Comparison of ENCODE assay signal across 6 cellular contexts in genomic region chr11:574632-575323, GRCh38. TPM values are rescaled to one million over a fixed set of nuclear protein-coding genes. Genes with fewer than 3 reads are reported as not detected.
DNase-seq lines count a peak whose midpoint lies in the region; ATAC-seq and TF ChIP-seq lines count a peak whose summit lies in the region.

No MANE protein-coding gene starts in this region.

- intact Hi-C loops in Right ventricle myocardium inferior (cut with DNase I), result loop anchor here (5.0 kb wide), 1 partner anchor 38 kb away; no protein-coding TSS in a partner anchor
- intact Hi-C loops in cardiac septum (cut with DNase I), result loop anchor here (5.0 kb wide), 1 partner anchor 43 kb away; the partner anchor contains the start of gene IRF7
- intact Hi-C loops in vagina (cut with DNase I), result no loop called here

- TF ChIP-seq POLR2A in vagina (IDR thresholded peaks at IDR 0.05), result no peak

- H3K36me3 ChIP-seq in right atrium auricular region (no peaks in the 10 kb centered on the region), vagina (no peaks in the 10 kb centered on the region)

- H3K4me3 ChIP-seq in right atrium auricular region (peak overlapping the region; percentile 55 to 68), vagina (peak overlapping the region; percentile 64 to 80)

- H3K27me3 ChIP-seq in right atrium auricular region (no peaks in the 10 kb centered on the region), vagina (no peaks in the 10 kb centered on the region)

- ATAC-seq in Right ventricle myocardium inferior, result no peak
- no peak for ATAC-seq in GM18861 (IDR thresholded peaks at IDR 0.05; ENCODE audit: unreplicated experiment)

- TF ChIP-seq CTCF in right atrium auricular region (IDR thresholded peaks at IDR 0.05) (no peak), vagina (IDR thresholded peaks at IDR 0.05) (no peak)

- H3K9me3 ChIP-seq in right atrium auricular region, result no peaks in the 10 kb centered on the region
- no peaks in the 10 kb centered on the region for H3K9me3 ChIP-seq in vagina

- peak; percentile 48 for DNase-seq in Right ventricle myocardium inferior (ENCODE audit: missing footprints)
- DNase-seq in cardiac septum (ENCODE audit: low spot score), result no peak
- no peak for DNase-seq in right atrium auricular region (ENCODE audit: low spot score)
- no peak for DNase-seq in vagina (ENCODE audit: extremely low spot score in 2 of 2)
- no peak for DNase-seq in NCI-H345 treated with DMSO at 0.1 percent for 48 hours (lab: John Stamatoyannopoulos, UW; ENCODE audit: unreplicated experiment)

- H3K27ac ChIP-seq in right atrium auricular region, result peak overlapping the region in 1 of 2 donors; percentile 67
- peak overlapping the region; percentile 72 for H3K27ac ChIP-seq in vagina

- H3K4me1 ChIP-seq in right atrium auricular region (peaks cover 0 to 46% of the 10 kb centered on the region in 2 donors), vagina (peaks cover 46% of the 10 kb centered on the region)

RNA-seq across cellular contexts. Expression of gene PHRF1, which starts 1.5 kb away (rescaled TPM):
- total RNA-seq in Right ventricle myocardium inferior (16.6 TPM), cardiac septum (20.9 TPM), right atrium auricular region (10 to 100 TPM; 12.4 to 14.2 TPM), vagina (26.0 TPM)

RNA-seq across cellular contexts. Expression of gene RASSF7, which starts 14.0 kb away (rescaled TPM):
- 3.9 TPM for total RNA-seq in Right ventricle myocardium inferior
- total RNA-seq in cardiac septum, result 2.6 TPM
- total RNA-seq in right atrium auricular region, result 10 to 100 TPM in 1 of 2 donors, 1 to 10 TPM in 1; 8.5 to 13.0 TPM
- total RNA-seq in vagina, result 14.7 TPM

RNA-seq across cellular contexts. Expression of gene LMNTD2, which starts 14.2 kb away (rescaled TPM):
- total RNA-seq in Right ventricle myocardium inferior (0.14 TPM), cardiac septum (0.40 TPM), right atrium auricular region (under 1 TPM; 0.33 to 0.86 TPM), vagina (1.7 TPM)

RNA-seq across cellular contexts. Expression of gene LRRC56, which starts 37.5 kb away (rescaled TPM):
- total RNA-seq in Right ventricle myocardium inferior (0.16 TPM), cardiac septum (0.38 TPM), right atrium auricular region (under 1 TPM; 0.12 to 0.15 TPM), vagina (0.49 TPM)

RNA-seq across cellular contexts. Expression of gene HRAS, which starts 39.4 kb away (rescaled TPM):
- total RNA-seq in Right ventricle myocardium inferior (57.5 TPM), cardiac septum (75.9 TPM), right atrium auricular region (10 to 100 TPM; 31.7 to 48.1 TPM), vagina (53.5 TPM)
